ENCODE assay signal across 8 cellular contexts in genomic region chr2:231961349-231962166, GRCh38. TPM values are rescaled to one million over a fixed set of nuclear protein-coding genes. Genes with fewer than 3 reads are reported as not detected.
A peak's percentile ranks its signal among the peaks of the same experiment; 100 is the strongest.
DNase-seq lines count a peak whose midpoint lies in the region; ATAC-seq and TF ChIP-seq lines count a peak whose summit lies in the region.

A gene with protein sequence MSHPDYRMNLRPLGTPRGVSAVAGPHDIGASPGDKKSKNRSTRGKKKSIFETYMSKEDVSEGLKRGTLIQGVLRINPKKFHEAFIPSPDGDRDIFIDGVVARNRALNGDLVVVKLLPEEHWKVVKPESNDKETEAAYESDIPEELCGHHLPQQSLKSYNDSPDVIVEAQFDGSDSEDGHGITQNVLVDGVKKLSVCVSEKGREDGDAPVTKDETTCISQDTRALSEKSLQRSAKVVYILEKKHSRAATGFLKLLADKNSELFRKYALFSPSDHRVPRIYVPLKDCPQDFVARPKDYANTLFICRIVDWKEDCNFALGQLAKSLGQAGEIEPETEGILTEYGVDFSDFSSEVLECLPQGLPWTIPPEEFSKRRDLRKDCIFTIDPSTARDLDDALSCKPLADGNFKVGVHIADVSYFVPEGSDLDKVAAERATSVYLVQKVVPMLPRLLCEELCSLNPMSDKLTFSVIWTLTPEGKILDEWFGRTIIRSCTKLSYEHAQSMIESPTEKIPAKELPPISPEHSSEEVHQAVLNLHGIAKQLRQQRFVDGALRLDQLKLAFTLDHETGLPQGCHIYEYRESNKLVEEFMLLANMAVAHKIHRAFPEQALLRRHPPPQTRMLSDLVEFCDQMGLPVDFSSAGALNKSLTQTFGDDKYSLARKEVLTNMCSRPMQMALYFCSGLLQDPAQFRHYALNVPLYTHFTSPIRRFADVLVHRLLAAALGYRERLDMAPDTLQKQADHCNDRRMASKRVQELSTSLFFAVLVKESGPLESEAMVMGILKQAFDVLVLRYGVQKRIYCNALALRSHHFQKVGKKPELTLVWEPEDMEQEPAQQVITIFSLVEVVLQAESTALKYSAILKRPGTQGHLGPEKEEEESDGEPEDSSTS (plus strand): TSS chr2:231961713. CDS start chr2:232014928, 53,215 bp downstream.

- DNase-seq in GM13976 (ENCODE audit: low spot score) (peak; percentile 94), NCI-H1436 treated with DMSO at 0.1 percent for 48 hours (lab: John Stamatoyannopoulos, UW) (peak; percentile 20), amygdala (lab: John Stamatoyannopoulos, UW) (peak in 55 of 56 donors; percentile 32 to 89 (median 72)), left ventricle myocardium superior (peak; percentile 91), psoas muscle (peak; percentile 86 to 92)

- TF ChIP-seq CTCF in GM13976 (IDR thresholded peaks at IDR 0.05; ENCODE audit: borderline replicate concordance, control extremely low read depth, extremely low read depth, insufficient read depth, missing control alignments): no peak
- TF ChIP-seq CTCF in psoas muscle (IDR thresholded peaks at IDR 0.05): no peak

- H3K27ac Mint-ChIP-seq in T-helper 1 cell treated with Interleukin-12 subunit alpha and Interleukin-12 subunit beta and Interleukin-4 antibody, amounts not matched to agents 30 μg/mL and 1 μg/mL, for 36 hours: peak within 1 kb of the TSS; percentile 90

- no peaks in the 10 kb centered on the region for H3K36me3 ChIP-seq in psoas muscle (ENCODE audit: insufficient read depth in 1 of 2, low read depth in 1 of 2)
- no peaks in the 10 kb centered on the region for H3K36me3 ChIP-seq in urinary bladder (ENCODE audit: insufficient read depth)

- peaks cover 5% of the 10 kb centered on the region for H3K36me3 Mint-ChIP-seq in T-helper 1 cell treated with Interleukin-12 subunit alpha and Interleukin-12 subunit beta and Interleukin-4 antibody, amounts not matched to agents 30 μg/mL and 1 μg/mL, for 36 hours (ENCODE audit: low read depth)

- peaks cover 2% of the 10 kb centered on the region for H3K27me3 Mint-ChIP-seq in T-helper 1 cell treated with Interleukin-12 subunit alpha and Interleukin-12 subunit beta and Interleukin-4 antibody, amounts not matched to agents 30 μg/mL and 1 μg/mL, for 36 hours (ENCODE audit: low read depth)

- H3K9me3 Mint-ChIP-seq in T-helper 1 cell treated with Interleukin-12 subunit alpha and Interleukin-12 subunit beta and Interleukin-4 antibody, amounts not matched to agents 30 μg/mL and 1 μg/mL, for 36 hours: peaks cover 4% of the 10 kb centered on the region

- peak within 1 kb of the TSS; percentile 96 for H3K27ac ChIP-seq in psoas muscle
- H3K27ac ChIP-seq in urinary bladder (ENCODE audit: low read depth): peak within 1 kb of the TSS; percentile 4

- no peaks in the 10 kb centered on the region for H3K9me3 ChIP-seq in psoas muscle

- 0 to 1% (median 0%) methylated on average over 59 to 83 of the region's 83 CpGs for WGBS in psoas muscle, 3 donors
- WGBS in urinary bladder: under 1% methylated on average over 83 of the region's 83 CpGs

- in situ Hi-C loops in GM13976 (cut with MboI; ENCODE audit: low sequenced_read_pairs, unreplicated experiment): no loop called here

- no peaks in the 10 kb centered on the region for H3K4me1 ChIP-seq in psoas muscle
- peaks cover 3% of the 10 kb centered on the region for H3K4me1 ChIP-seq in urinary bladder (ENCODE audit: insufficient read depth)

- H3K4me3 ChIP-seq in psoas muscle: peak within 1 kb of the TSS; percentile 99
- H3K4me3 ChIP-seq in urinary bladder (ENCODE audit: low read depth, low read length): peak within 1 kb of the TSS; percentile 79

- no peaks in the 10 kb centered on the region for H3K27me3 ChIP-seq in psoas muscle (ENCODE audit: insufficient read depth in 3 of 3, low read length in 2 of 3)

- ATAC-seq in HG02840 (IDR thresholded peaks at IDR 0.05; ENCODE audit: low FRiP score, unreplicated experiment): peak; percentile 92
- peak; percentile 99 for ATAC-seq in left ventricle myocardium superior
- ATAC-seq in psoas muscle: peak; percentile 98 to 100 (median 99)

- peak within 1 kb of the TSS; percentile 97 for H3K4me3 Mint-ChIP-seq in T-helper 1 cell treated with Interleukin-12 subunit alpha and Interleukin-12 subunit beta and Interleukin-4 antibody, amounts not matched to agents 30 μg/mL and 1 μg/mL, for 36 hours

- H3K4me1 Mint-ChIP-seq in T-helper 1 cell treated with Interleukin-12 subunit alpha and Interleukin-12 subunit beta and Interleukin-4 antibody, amounts not matched to agents 30 μg/mL and 1 μg/mL, for 36 hours (ENCODE audit: low read depth): peaks cover 22% of the 10 kb centered on the region

- intact Hi-C loops in left ventricle myocardium superior (cut with micrococcal nuclease) (no loop called here), psoas muscle (cut with DNase I) (no loop called here)

RNA-seq across cellular contexts. Expression of the gene that starts here (rescaled TPM):
- total RNA-seq in left ventricle myocardium superior (19.6 TPM), psoas muscle (10 to 100 TPM; 14.8 to 20.8 (median 17.2) TPM), urinary bladder (33.6 TPM)
- polyA plus RNA-seq in psoas muscle (10 to 100 TPM; 10.7 to 16.4 (median 12.4) TPM), urinary bladder (15.0 TPM)

Comparison
In these comparisons a context has a peak if more than half of its experiments do, and no peak if none do; other contexts are left out.
1. Peak in every context shown above with its lines: DNase-seq, ATAC-seq, H3K4me3 ChIP-seq and H3K27ac ChIP-seq.
2. DNase-seq: peak in every context shown above with its lines; median percentile 94 in GM13976; 91 in left ventricle myocardium superior; 89 in psoas muscle; 72 in amygdala; 20 in NCI-H1436 treated with DMSO at 0.1 percent for 48 hours.